ENCODE assay signal across 10 cellular contexts in genomic region chr1:84758968-84759491, GRCh38.
DNase-seq lines count a peak whose midpoint lies in the region; ATAC-seq, FAIRE-seq and TF ChIP-seq lines count a peak whose summit lies in the region.
"Had no signal": no experiment of that assay in that cellular context is flagged by ENCODE, and none has a peak within 500 bp of the region (broad histone marks: within the 10 kb centered on the region; RNA-seq: fewer than 3 reads in every experiment).

No MANE protein-coding gene starts in this region.

- no peak overlapping the region for H3K27ac Mint-ChIP-seq in astrocyte (ENCODE audit: unreplicated experiment)
- no peak overlapping the region for H3K27ac Mint-ChIP-seq in Caco-2 (ENCODE audit: unreplicated experiment)
- H3K27ac Mint-ChIP-seq in T-helper 2 cell treated with Interferon-gamma antibody and Interleukin-4, amounts not matched to agents 5 μg/mL and 100 μg/mL, for 36 hours = no peak overlapping the region

- H3K4me1 ChIP-seq in astrocyte (ENCODE audit: insufficient read depth, low read length) = peaks cover 14% of the 10 kb centered on the region
- no peaks in the 10 kb centered on the region for H3K4me1 ChIP-seq in foreskin keratinocyte
- no peaks in the 10 kb centered on the region for H3K4me1 ChIP-seq in Caco-2

- no peaks in the 10 kb centered on the region for H3K79me2 ChIP-seq in astrocyte (ENCODE audit: insufficient read depth, low read length)

- intact Hi-C loops in Caco-2 (cut with micrococcal nuclease; ENCODE audit: unreplicated experiment) = loop anchor here (5.0 kb wide), 2 partner anchors 178 to 617 kb away; partner anchors contain the start of gene PRKACB

- H3K27me3 Mint-ChIP-seq in astrocyte (ENCODE audit: low read depth, unreplicated experiment) = peaks cover 7% of the 10 kb centered on the region
- peaks cover 4% of the 10 kb centered on the region for H3K27me3 Mint-ChIP-seq in Caco-2 (ENCODE audit: insufficient read depth, unreplicated experiment)
- H3K27me3 Mint-ChIP-seq in T-helper 2 cell treated with Interferon-gamma antibody and Interleukin-4, amounts not matched to agents 5 μg/mL and 100 μg/mL, for 36 hours (ENCODE audit: low read depth) = peaks cover 6% of the 10 kb centered on the region

- H3K36me3 ChIP-seq in astrocyte (ENCODE audit: insufficient read depth, low read length) (no peaks in the 10 kb centered on the region), Caco-2 (ENCODE audit: control insufficient read depth, insufficient read depth, low read length) (no peaks in the 10 kb centered on the region)
- H3K36me3 ChIP-seq: neutrophil had no signal

- H3K9me3 Mint-ChIP-seq in astrocyte (ENCODE audit: unreplicated experiment) = no peaks in the 10 kb centered on the region
- H3K9me3 Mint-ChIP-seq in Caco-2 (ENCODE audit: unreplicated experiment) = no peaks in the 10 kb centered on the region
- H3K9me3 Mint-ChIP-seq in T-helper 2 cell treated with Interferon-gamma antibody and Interleukin-4, amounts not matched to agents 5 μg/mL and 100 μg/mL, for 36 hours = no peaks in the 10 kb centered on the region

- peak; percentile 39 for FAIRE-seq in astrocyte (lab: Jason Lieb, UNC)

- H3K9me3 ChIP-seq in astrocyte (ENCODE audit: insufficient read depth, low read depth, low read length) (no peaks in the 10 kb centered on the region), Caco-2 (no peaks in the 10 kb centered on the region)
- H3K9me3 ChIP-seq: neutrophil had no signal

- no peak overlapping the region for H3K27ac ChIP-seq in HL-60 (replicated peaks)
- H3K27ac ChIP-seq in astrocyte (ENCODE audit: low read depth, low read length) = no peak overlapping the region
- H3K27ac ChIP-seq in foreskin keratinocyte = no peak overlapping the region
- H3K27ac ChIP-seq: neutrophil had no signal

- no peak overlapping the region for H3K4me3 Mint-ChIP-seq in astrocyte (ENCODE audit: unreplicated experiment)
- H3K4me3 Mint-ChIP-seq in Caco-2 (ENCODE audit: unreplicated experiment) = no peak overlapping the region
- no peak overlapping the region for H3K4me3 Mint-ChIP-seq in T-helper 2 cell treated with Interferon-gamma antibody and Interleukin-4, amounts not matched to agents 5 μg/mL and 100 μg/mL, for 36 hours

- DNase-seq in AG10803 (ENCODE audit: low read depth) = peak; percentile 49
- DNase-seq in HL-60 (ENCODE audit: low read depth in 1 of 2, low spot score in 1 of 2) = peak in 1 of 2 experiments; percentile 30
- peak; percentile 66 for DNase-seq in astrocyte (ENCODE audit: low read depth)
- peak; percentile 48 for DNase-seq in midbrain (lab: John Stamatoyannopoulos, UW)
- DNase-seq in foreskin keratinocyte = no peak
- DNase-seq in Caco-2 = no peak
- no peak for DNase-seq in T-helper 2 cell treated with Interferon-gamma antibody and Interleukin-4, amounts not matched to agents 5 μg/mL and 100 μg/mL, for 36 hours (ENCODE audit: low spot score)
- DNase-seq: KG1 had no signal

- H3K4me2 ChIP-seq in astrocyte (ENCODE audit: low read length) = peak overlapping the region; percentile 81

- H3K27me3 ChIP-seq in HL-60 (ENCODE audit: insufficient read depth, poor library complexity, severe bottlenecking) = no peaks in the 10 kb centered on the region
- H3K27me3 ChIP-seq in astrocyte (ENCODE audit: insufficient read depth, low read length) = no peaks in the 10 kb centered on the region
- peaks cover under 1% of the 10 kb centered on the region for H3K27me3 ChIP-seq in foreskin keratinocyte
- no peaks in the 10 kb centered on the region for H3K27me3 ChIP-seq in Caco-2 (replicated peaks; ENCODE audit: control insufficient read depth, insufficient read depth, low read length)

- POLR2A ChIA-PET in Caco-2 (lab: Charles Lee) = no interaction called here

- CTCF ChIA-PET in Caco-2 (lab: Charles Lee) = no interaction called here

- no TSS peak for BruUV-seq in Caco-2 (replicated peaks; lab: Mats Ljungman, UMichigan)

- TF ChIP-seq CTCF in AG10803 (conservative IDR thresholded peaks at IDR 0.05; ENCODE audit: low read length) = no peak
- no peak for TF ChIP-seq CTCF in HL-60 (IDR thresholded peaks at IDR 0.05; ENCODE audit: insufficient read depth, low read length)
- TF ChIP-seq CTCF in astrocyte (IDR thresholded peaks at IDR 0.05; ENCODE audit: insufficient read depth, low read depth, low read length) = no peak
- no peak for TF ChIP-seq CTCF in foreskin keratinocyte (conservative IDR thresholded peaks at IDR 0.05)
- no peak for TF ChIP-seq CTCF in Caco-2 (IDR thresholded peaks at IDR 0.05; ENCODE audit: insufficient read depth in 1 of 2, low read depth in 1 of 2, low read length in 1 of 2, severe bottlenecking in 1 of 2, unreplicated experiment in 1 of 2)

- H2AFZ ChIP-seq in astrocyte (ENCODE audit: low read depth, low read length) = peak overlapping the region; percentile 71

- ATAC-seq in HG02973 (IDR thresholded peaks at IDR 0.05; ENCODE audit: unreplicated experiment) = no peak
- ATAC-seq in foreskin keratinocyte = no peak

- no peaks in the 10 kb centered on the region for H3K36me3 Mint-ChIP-seq in astrocyte (ENCODE audit: low read depth, unreplicated experiment)
- no peaks in the 10 kb centered on the region for H3K36me3 Mint-ChIP-seq in Caco-2 (ENCODE audit: insufficient read depth, unreplicated experiment)
- H3K36me3 Mint-ChIP-seq in T-helper 2 cell treated with Interferon-gamma antibody and Interleukin-4, amounts not matched to agents 5 μg/mL and 100 μg/mL, for 36 hours (ENCODE audit: low read depth) = no peaks in the 10 kb centered on the region

- no peak overlapping the region for H3K9ac ChIP-seq in astrocyte (ENCODE audit: low read length)

- peaks cover 10% of the 10 kb centered on the region for H3K4me1 Mint-ChIP-seq in astrocyte (ENCODE audit: low read depth, unreplicated experiment)
- H3K4me1 Mint-ChIP-seq in Caco-2 (ENCODE audit: low read depth, unreplicated experiment) = no peaks in the 10 kb centered on the region
- H3K4me1 Mint-ChIP-seq in T-helper 2 cell treated with Interferon-gamma antibody and Interleukin-4, amounts not matched to agents 5 μg/mL and 100 μg/mL, for 36 hours (ENCODE audit: low read depth) = peaks cover 5% of the 10 kb centered on the region

- H4K20me1 ChIP-seq in astrocyte (ENCODE audit: insufficient read depth, low read length) = no peaks in the 10 kb centered on the region

- peak overlapping the region; percentile 44 for H3K4me3 ChIP-seq in AG10803 (ENCODE audit: low read length)
- peak overlapping the region; percentile 19 for H3K4me3 ChIP-seq in HL-60 (replicated peaks; ENCODE audit: insufficient read depth, low read length)
- H3K4me3 ChIP-seq in astrocyte (ENCODE audit: insufficient read depth, low read depth, low read length) = no peak overlapping the region
- H3K4me3 ChIP-seq in Caco-2 (ENCODE audit: low read depth, low read length) = no peak overlapping the region

Comparison
In these comparisons a context has a peak if more than half of its experiments do, and no peak if none do; other contexts are left out.
1. DNase-seq: peak in AG10803 (single experiment), astrocyte (single experiment) and midbrain (single experiment); none in foreskin keratinocyte (0 of 2), Caco-2 (0 of 2) and T-helper 2 cell treated with Interferon-gamma antibody and Interleukin-4, amounts not matched to agents 5 μg/mL and 100 μg/mL, for 36 hours (single experiment).
2. H3K4me3 ChIP-seq: peak in AG10803 (single experiment) and HL-60 (single experiment); none in astrocyte (single experiment) and Caco-2 (single experiment).